Comparison of ENCODE assay signal across 16 cellular contexts in the genomic region with DNA sequence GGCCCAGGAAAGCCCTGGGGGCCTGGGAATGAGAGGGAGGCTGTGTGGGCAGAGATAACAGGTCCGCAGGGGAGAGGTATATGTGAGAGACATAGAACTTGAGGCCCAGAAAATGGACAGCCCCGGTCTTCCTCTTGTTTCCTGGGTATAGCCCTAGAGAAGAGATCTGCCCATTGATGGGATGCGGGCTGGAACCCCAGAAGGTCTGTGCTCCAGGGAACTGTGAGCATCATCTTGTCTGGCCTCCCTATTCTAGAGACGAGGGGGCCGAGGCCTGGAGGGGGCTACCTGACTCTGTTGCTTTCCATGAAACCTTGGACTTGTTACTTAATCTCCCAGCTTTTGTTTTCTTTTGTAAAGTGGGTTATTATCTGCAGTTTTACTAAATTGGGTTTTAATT. TPM values are rescaled to one million over a fixed set of nuclear protein-coding genes. Genes with fewer than 3 reads are reported as not detected.
DNase-seq lines count a peak whose midpoint lies in the region; ATAC-seq, FAIRE-seq and TF ChIP-seq lines count a peak whose summit lies in the region.
"Had no signal": no experiment of that assay in that cellular context is flagged by ENCODE, and none has a peak within 500 bp of the region (broad histone marks: within the 10 kb centered on the region; RNA-seq: fewer than 3 reads in every experiment).

No MANE protein-coding gene starts in this region.

- H3F3A ChIP-seq in smooth muscle cell (ENCODE audit: low read depth), result peaks cover 17% of the 10 kb centered on the region

- H3K4me2 ChIP-seq in BLaER1 treated with 17β-estradiol and CSF1 and Interleukin-3, amounts not matched to agents 10 nM and 100 nM, result peak overlapping the region in 6 of 11 experiments; percentile 24 to 84 (median 67); a peak in 7 of 22 replicates
- H3K4me2 ChIP-seq in smooth muscle cell, result peak overlapping the region; percentile 59

- no peak overlapping the region for H2AFZ ChIP-seq in smooth muscle cell (ENCODE audit: low read depth)

- no peak for TF ChIP-seq CTCF in VCaP (conservative IDR thresholded peaks at IDR 0.05)
- TF ChIP-seq CTCF in smooth muscle cell (IDR thresholded peaks at IDR 0.05; ENCODE audit: borderline replicate concordance, insufficient read depth, poor library complexity, severe bottlenecking), result no peak
- TF ChIP-seq CTCF in CD14-positive monocyte (IDR thresholded peaks at IDR 0.05), result no peak

- peaks cover 2 to 5% (median 3%) of the 10 kb centered on the region in 3 donors for H3K27me3 Mint-ChIP-seq in CD14-positive monocyte (ENCODE audit: low read depth in 3 of 3)

- WGBS in mesodermal cell (ENCODE audit: insufficient coverage in 2 of 2), 2 experiments, result 87 to 93% methylated on average over 3 to 5 of the region's 5 CpGs
- WGBS in smooth muscle cell (ENCODE audit: low lambda C conversion rate), result 78% methylated on average over 5 of the region's 5 CpGs

- H3K79me2 ChIP-seq in smooth muscle cell (ENCODE audit: low read depth), result no peaks in the 10 kb centered on the region

- H3K27me3 ChIP-seq in BLaER1 treated with 17β-estradiol and CSF1 and Interleukin-3, amounts not matched to agents 10 nM and 100 nM, result no peaks in the 10 kb centered on the region
- no peaks in the 10 kb centered on the region for H3K27me3 ChIP-seq in smooth muscle cell (ENCODE audit: low read depth)

- intact Hi-C loops in sciatic nerve (cut with DNase I), result no loop called here
- intact Hi-C loops in CD14-positive monocyte (cut with micrococcal nuclease), result no loop called here

- peaks cover 21 to 35% (median 28%) of the 10 kb centered on the region in 10 experiments for H3K4me1 ChIP-seq in BLaER1 treated with 17β-estradiol and CSF1 and Interleukin-3, amounts not matched to agents 10 nM and 100 nM
- peaks cover 36% of the 10 kb centered on the region for H3K4me1 ChIP-seq in mesodermal cell (ENCODE audit: control insufficient read depth, insufficient read depth, low read length, poor library complexity, severe bottlenecking)
- H3K4me1 ChIP-seq in smooth muscle cell (ENCODE audit: low read depth), result peaks cover 26% of the 10 kb centered on the region
- H3K4me1 ChIP-seq: psoas muscle had no signal

- H3K36me3 Mint-ChIP-seq in CD14-positive monocyte, result no peaks in the 10 kb centered on the region

- FAIRE-seq in frontal cortex (lab: Jason Lieb, UNC), result no peak
- FAIRE-seq: endometrium, RCC 7860 had no signal

- H4K20me1 ChIP-seq in BLaER1 treated with 17β-estradiol and CSF1 and Interleukin-3, amounts not matched to agents 10 nM and 100 nM, result peaks cover 0 to 7% (median 0%) of the 10 kb centered on the region in 11 experiments; a peak in 1 of 22 replicates
- H4K20me1 ChIP-seq in smooth muscle cell (ENCODE audit: low read depth), result no peaks in the 10 kb centered on the region

- H3K4me3 Mint-ChIP-seq in CD14-positive monocyte, result no peak overlapping the region
- H3K4me3 Mint-ChIP-seq: activated CD8-positive, alpha-beta T cell treated with anti-CD3 and anti-CD28 coated beads, Interleukin-2, amount 10 ng/mL, durations not matched to agents 7 days and 5 days had no signal

- no peak overlapping the region for H3K27ac ChIP-seq in BLaER1 treated with 17β-estradiol and CSF1 and Interleukin-3, amounts not matched to agents 10 nM and 100 nM
- H3K27ac ChIP-seq in VCaP, result peak overlapping the region; percentile 34
- peak overlapping the region; percentile 1 for H3K27ac ChIP-seq in mesodermal cell (ENCODE audit: low read depth, low read length, severe bottlenecking)
- peak overlapping the region; percentile 69 for H3K27ac ChIP-seq in smooth muscle cell (ENCODE audit: low read depth)
- H3K27ac ChIP-seq: psoas muscle had no signal

- H3K4me1 Mint-ChIP-seq in CD14-positive monocyte, result no peaks in the 10 kb centered on the region

- DNase-seq in smooth muscle cell (lab: John Stamatoyannopoulos, UW; ENCODE audit: unreplicated experiment) (no peak), frontal cortex (ENCODE audit: low spot score in 2 of 2) (no peak), sciatic nerve (ENCODE audit: low spot score) (no peak), H4 (ENCODE audit: low spot score) (no peak), CD14-positive monocyte (ENCODE audit: low spot score) (no peak)
- DNase-seq: activated CD8-positive, alpha-beta T cell treated with anti-CD3 and anti-CD28 coated beads, Interleukin-2, amount 10 ng/mL, durations not matched to agents 7 days and 5 days; left cardiac atrium; NCI-H1436 treated with DMSO at 0.1 percent for 48 hours; NCI-H2227 treated with DMSO at 0.1 percent for 48 hours had no signal

- no peaks in the 10 kb centered on the region for H3K9me3 ChIP-seq in BLaER1 treated with 17β-estradiol and CSF1 and Interleukin-3, amounts not matched to agents 10 nM and 100 nM (replicated peaks in 1 of 11)
- H3K9me3 ChIP-seq in mesodermal cell (ENCODE audit: control insufficient read depth, low read length) (no peaks in the 10 kb centered on the region), smooth muscle cell (replicated peaks; ENCODE audit: low read depth) (no peaks in the 10 kb centered on the region)
- H3K9me3 ChIP-seq: psoas muscle had no signal

- ATAC-seq in sciatic nerve, result no peak
- ATAC-seq: activated CD8-positive, alpha-beta T cell treated with anti-CD3 and anti-CD28 coated beads, Interleukin-2, amount 10 ng/mL, durations not matched to agents 7 days and 5 days; left cardiac atrium; psoas muscle had no signal

- no peaks in the 10 kb centered on the region for H3K36me3 ChIP-seq in BLaER1 treated with 17β-estradiol and CSF1 and Interleukin-3, amounts not matched to agents 10 nM and 100 nM
- H3K36me3 ChIP-seq in mesodermal cell (ENCODE audit: control insufficient read depth, insufficient read depth, low read length), result peaks cover 3% of the 10 kb centered on the region
- no peaks in the 10 kb centered on the region for H3K36me3 ChIP-seq in smooth muscle cell (ENCODE audit: low read depth)

- no peak overlapping the region for H3K4me3 ChIP-seq in BLaER1 treated with 17β-estradiol and CSF1 and Interleukin-3, amounts not matched to agents 10 nM and 100 nM
- H3K4me3 ChIP-seq in mesodermal cell (ENCODE audit: extremely low read depth, insufficient read depth, low read length, poor library complexity, severe bottlenecking), result no peak overlapping the region
- no peak overlapping the region for H3K4me3 ChIP-seq in smooth muscle cell
- H3K4me3 ChIP-seq: psoas muscle had no signal

- peaks cover 0 to 2% (median 0%) of the 10 kb centered on the region in 7 donors for H3K9me3 Mint-ChIP-seq in CD14-positive monocyte

- peak overlapping the region in 1 of 7 donors; percentile 35 for H3K27ac Mint-ChIP-seq in CD14-positive monocyte
- H3K27ac Mint-ChIP-seq: activated CD8-positive, alpha-beta T cell treated with anti-CD3 and anti-CD28 coated beads, Interleukin-2, amount 10 ng/mL, durations not matched to agents 7 days and 5 days had no signal

- no peak overlapping the region for H3K9ac ChIP-seq in BLaER1 treated with 17β-estradiol and CSF1 and Interleukin-3, amounts not matched to agents 10 nM and 100 nM
- no peak overlapping the region for H3K9ac ChIP-seq in smooth muscle cell (ENCODE audit: low read depth)

RNA-seq across cellular contexts. Expression of a gene that starts 53.9 kb away (rescaled TPM):
- 21.0 TPM for polyA plus RNA-seq in mesodermal cell (2013, experiment 1 of 2)
- 16.2 TPM for polyA plus RNA-seq in mesodermal cell (2013, experiment 2 of 2)
- total RNA-seq in smooth muscle cell (4.5 and 5.6 TPM in 2 replicates), frontal cortex (2.4 TPM), sciatic nerve (37.0 TPM)
- polyA plus RNA-seq in smooth muscle cell (8.8 and 18.8 TPM in 2 replicates), CD14-positive monocyte (not detected)
- 0.16 and 0.21 TPM in 2 replicates for total RNA-seq in H4 (2014; rRNA removed; shearing (Covaris generic))
- total RNA-seq: fibroblast of villous mesenchyme had no signal

Comparison
In these comparisons a context has a peak if more than half of its experiments do, and no peak if none do; other contexts are left out.
1. H3K27ac ChIP-seq: peak in VCaP (single experiment), mesodermal cell (single experiment) and smooth muscle cell (single experiment); none in BLaER1 treated with 17β-estradiol and CSF1 and Interleukin-3, amounts not matched to agents 10 nM and 100 nM (0 of 11).